Comparison of ENCODE assay signal across 1 cellular context in genomic region chr7:46089281-46089680, GRCh38.
TF ChIP-seq lines count a peak whose summit lies in the region.

No MANE protein-coding gene starts in this region.

TF ChIP-seq in A549, 52 proteins besides CTCF, POLR2A, EP300 and RAD21 (continued from another document):
- TF ChIP-seq ATOH8 (CRISPR knock-in tag; IDR thresholded peaks at IDR 0.05; ENCODE audit: low read depth), result no peak
- no peak for TF ChIP-seq PBX3 (IDR thresholded peaks at IDR 0.05)
- TF ChIP-seq MAX (IDR thresholded peaks at IDR 0.05), result no peak
- TF ChIP-seq KDM5A (IDR thresholded peaks at IDR 0.05), result no peak
- TF ChIP-seq USF2 (IDR thresholded peaks at IDR 0.05), result no peak
- peak; percentile 72; the same call in 1 of the 2 replicates for TF ChIP-seq GATA3 (IDR thresholded peaks at IDR 0.05; ENCODE audit: borderline replicate concordance)
- no peak for TF ChIP-seq HEYL (CRISPR knock-in tag; IDR thresholded peaks at IDR 0.05)
- no peak for TF ChIP-seq NR3C1 (IDR thresholded peaks at IDR 0.05)
- TF ChIP-seq FOSL2 (IDR thresholded peaks at IDR 0.05), result no peak
- TF ChIP-seq FOSL2 (CRISPR knock-in tag; IDR thresholded peaks at IDR 0.05), result peak; percentile 56
- no peak for TF ChIP-seq ZSCAN20 (CRISPR knock-in tag; IDR thresholded peaks at IDR 0.05)
- TF ChIP-seq TFCP2L1 (CRISPR knock-in tag; IDR thresholded peaks at IDR 0.05), result no peak
- no peak for TF ChIP-seq RARB (CRISPR knock-in tag; IDR thresholded peaks at IDR 0.05)
- no peak for TF ChIP-seq BCL3 (IDR thresholded peaks at IDR 0.05)
- no peak for TF ChIP-seq ZNF302 (CRISPR knock-in tag; IDR thresholded peaks at IDR 0.05)
- no peak for TF ChIP-seq CBX8 (IDR thresholded peaks at IDR 0.05)
- TF ChIP-seq BHLHE40 (IDR thresholded peaks at IDR 0.05; ENCODE audit: low read depth, low read length), result no peak
- no peak for TF ChIP-seq JUN (IDR thresholded peaks at IDR 0.05)
